8 cellular contexts compared by ENCODE assay signal in genomic region chr1:26500488-26501175, GRCh38. TPM values are rescaled to one million over a fixed set of nuclear protein-coding genes. Genes with fewer than 3 reads are reported as not detected.
DNase-seq lines count a peak whose midpoint lies in the region; ATAC-seq and TF ChIP-seq lines count a peak whose summit lies in the region.

No MANE protein-coding gene starts in this region.

- H2AFZ ChIP-seq in mammary epithelial cell (ENCODE audit: low read depth, low read length): peak overlapping the region; percentile 85

- H3K4me3 ChIP-seq in mammary epithelial cell (replicated peaks in 1 of 3; ENCODE audit: insufficient read depth in 1 of 3, low read depth in 2 of 3, low read length in 3 of 3) (peak overlapping the region; percentile 55 to 75 (median 62)), spleen (peak overlapping the region; percentile 68 to 96 (median 87))

- H3K27me3 ChIP-seq in mammary epithelial cell (ENCODE audit: insufficient read depth, low read length): no peaks in the 10 kb centered on the region
- H3K27me3 ChIP-seq in spleen (replicated peaks in 1 of 7): no peaks in the 10 kb centered on the region

- no peaks in the 10 kb centered on the region for H4K20me1 ChIP-seq in mammary epithelial cell (ENCODE audit: insufficient read depth, low read length)

- DNase-seq in NCI-H1436 (lab: John Stamatoyannopoulos, UW) (peak; percentile 83), NCI-H1436 treated with DMSO at 0.1 percent for 48 hours (lab: John Stamatoyannopoulos, UW) (no peak), NCI-H2029 treated with DMSO at 0.1 percent for 48 hours (lab: John Stamatoyannopoulos, UW) (peak; percentile 65), WTC11 (ENCODE audit: low spot score) (peak; percentile 89), mammary epithelial cell (peak; percentile 77), iris pigment epithelial cell (ENCODE audit: low read depth) (peak; percentile 68), spleen (peak; percentile 98)

- peak overlapping the region; percentile 76; the same call in 1 of the 2 replicates for H3K27ac Mint-ChIP-seq in WTC11

- no peaks in the 10 kb centered on the region for H3K9me3 Mint-ChIP-seq in WTC11

- H3K36me3 ChIP-seq in mammary epithelial cell (ENCODE audit: insufficient read depth, low read length) (no peaks in the 10 kb centered on the region), spleen (no peaks in the 10 kb centered on the region)

- H3K9me3 ChIP-seq in mammary epithelial cell (replicated peaks; ENCODE audit: insufficient read depth, low read length) (no peaks in the 10 kb centered on the region), spleen (no peaks in the 10 kb centered on the region)

- peak; percentile 76 for ATAC-seq in HG02885 (IDR thresholded peaks at IDR 0.05; ENCODE audit: poor library complexity, unreplicated experiment)
- peak; percentile 63 for ATAC-seq in WTC11

- CTCF ChIA-PET in WTC11 (lab: Charles Lee) (interaction anchor here (0.6 to 2.9 kb wide), 47 partner anchors 10 to 389 kb away, joined by 3 to 92 read pairs (median 5); partner anchors contain the start of genes CEP85, DHDDS, HMGN2 and LIN28A), mammary epithelial cell (lab: Charles Lee; ENCODE audit: low non-redundant PET) (interaction anchor here (0.6 to 2.2 kb wide), 4 partner anchors 29 to 364 kb away, joined by 3 to 11 read pairs (median 5); partner anchors contain the start of gene RPS6KA1)

- H3K27ac ChIP-seq in mammary epithelial cell (ENCODE audit: insufficient read depth, low read depth, low read length) (peak overlapping the region; percentile 59), spleen (peak overlapping the region; percentile 94 to 98 (median 97))

- no peaks in the 10 kb centered on the region; the same call in 1 of the 2 replicates for H3K27me3 Mint-ChIP-seq in WTC11 (ENCODE audit: low read depth)

- TF ChIP-seq CTCF in WTC11 (IDR thresholded peaks at IDR 0.05) (no peak), mammary epithelial cell (conservative IDR thresholded peaks at IDR 0.05 in 1 of 2, IDR thresholded peaks at IDR 0.05 in 1 of 2; ENCODE audit: extremely low read depth in 1 of 2, insufficient read depth in 1 of 2, low read depth in 1 of 2, low read length in 2 of 2) (no peak), spleen (IDR thresholded peaks at IDR 0.05 in 8 of 11, conservative IDR thresholded peaks at IDR 0.05 in 3 of 11) (peak in 5 of 11 experiments; percentile 14 to 43 (median 37))

- POLR2A ChIA-PET in WTC11 (lab: Charles Lee): interaction anchor here (0.8 to 3.2 kb wide), 10 partner anchors 15 to 223 kb away, joined by 3 to 34 read pairs (median 4); partner anchors contain the start of genes HMGN2, LIN28A and RPS6KA1

- dilution Hi-C loops in mammary epithelial cell (cut with HindIII; ENCODE audit: low sequenced_read_pairs): loop anchor here (10.0 kb wide), 1 partner anchor 384 kb away; no protein-coding TSS in a partner anchor

- H3K4me3 Mint-ChIP-seq in WTC11: peak overlapping the region; percentile 81

- peaks cover 16% of the 10 kb centered on the region for H3K4me1 ChIP-seq in mammary epithelial cell (ENCODE audit: insufficient read depth, low read length)
- peaks cover 8 to 36% (median 19%) of the 10 kb centered on the region in 6 donors for H3K4me1 ChIP-seq in spleen

- in situ Hi-C loops in mammary epithelial cell (cut with MboI; ENCODE audit: low sequenced_read_pairs in 2 of 2): no loop called here

- no peaks in the 10 kb centered on the region for H3K79me2 ChIP-seq in mammary epithelial cell (ENCODE audit: insufficient read depth, low read length)

- 5% methylated on average over 11 of the region's 74 CpGs for WGBS in mammary epithelial cell (ENCODE audit: low coverage, missing lambda C conversion rate)
- 0 to 1% (median 0%) methylated on average over 44 to 74 of the region's 74 CpGs for WGBS in spleen, 5 donors

- H3K36me3 Mint-ChIP-seq in WTC11: no peaks in the 10 kb centered on the region

- peak overlapping the region; percentile 64 for H3K9ac ChIP-seq in mammary epithelial cell (ENCODE audit: insufficient read depth, low read length)

- intact Hi-C loops in mammary epithelial cell (cut with micrococcal nuclease) (loop anchor here (1.0 kb wide), 5 partner anchors 31 to 289 kb away; no protein-coding TSS in a partner anchor), spleen (cut with DNase I; ENCODE audit: low total_unique reads) (no loop called here)

- no TSS peak for BruUV-seq in mammary epithelial cell (replicated peaks; lab: Mats Ljungman, UMichigan)

- peak overlapping the region; percentile 95 for H3K4me2 ChIP-seq in mammary epithelial cell (ENCODE audit: insufficient read depth, low read depth, low read length)

- no peaks in the 10 kb centered on the region for H3K4me1 Mint-ChIP-seq in WTC11

- TF ChIP-seq POLR2A in spleen (IDR thresholded peaks at IDR 0.05): peak in 2 of 3 donors; percentile 16 to 33

TF ChIP-seq in WTC11, 78 proteins besides CTCF, POLR2A, EP300 and RAD21 (continues in another document):
- TF ChIP-seq CBFB (CRISPR knock-in tag; IDR thresholded peaks at IDR 0.05; ENCODE audit: low read depth) (0 out of 2 replicates have a peak, but pooled peaks have one; percentile 71), OVOL2 (CRISPR knock-in tag; IDR thresholded peaks at IDR 0.05; ENCODE audit: borderline replicate concordance) (no peak), CREM (CRISPR knock-in tag; IDR thresholded peaks at IDR 0.05) (peak; percentile 50; the same call in 1 of the 2 replicates), NFYB (CRISPR knock-in tag; conservative IDR thresholded peaks at IDR 0.05; ENCODE audit: low read depth) (no peak; the same call in 1 of the 2 replicates), ZNF423 (CRISPR knock-in tag; IDR thresholded peaks at IDR 0.05) (no peak), MYBL2 (CRISPR knock-in tag; IDR thresholded peaks at IDR 0.05) (peak; percentile 89), ZNF532 (CRISPR knock-in tag; IDR thresholded peaks at IDR 0.05; ENCODE audit: borderline replicate concordance) (no peak), USF1 (CRISPR knock-in tag; IDR thresholded peaks at IDR 0.05) (peak; percentile 91), SMAD4 (CRISPR knock-in tag; IDR thresholded peaks at IDR 0.05) (no peak), ATF6 (CRISPR knock-in tag; IDR thresholded peaks at IDR 0.05) (peak; percentile 65; the same call in 1 of the 2 replicates)

RNA-seq across cellular contexts. Expression of gene HMGN2, which starts 28.4 kb away (rescaled TPM):
- total RNA-seq in WTC11 (2021): 374 to 414 TPM (median 379 TPM) in 3 replicates
- 100 to 1,000 TPM in 1 of 2 donors, 10 to 100 TPM in 1; 63.2 to 207 TPM for total RNA-seq in mammary epithelial cell
- 196 TPM for polyA plus RNA-seq in mammary epithelial cell
- polyA minus RNA-seq in mammary epithelial cell: 114 TPM
- total RNA-seq in spleen: 100 to 1,000 TPM; 191 to 350 (median 249) TPM
- 1,000 to 10,000 TPM in 1 of 3 donors, 100 to 1,000 TPM in 2; 680 to 1,036 (median 684) TPM for polyA plus RNA-seq in spleen

RNA-seq across cellular contexts. Expression of gene RPS6KA1, which starts 28.9 kb away (rescaled TPM):
- 55.6 to 65.5 TPM (median 57.7 TPM) in 3 replicates for total RNA-seq in WTC11 (2021)
- 100 to 1,000 TPM; 107 to 142 TPM for total RNA-seq in mammary epithelial cell
- 103 TPM for polyA plus RNA-seq in mammary epithelial cell
- polyA minus RNA-seq in mammary epithelial cell: 229 TPM
- 100 to 1,000 TPM; 109 to 173 (median 131) TPM for total RNA-seq in spleen
- polyA plus RNA-seq in spleen: 10 to 100 TPM; 45.8 to 57.5 (median 51.0) TPM
